In the genomic region with DNA sequence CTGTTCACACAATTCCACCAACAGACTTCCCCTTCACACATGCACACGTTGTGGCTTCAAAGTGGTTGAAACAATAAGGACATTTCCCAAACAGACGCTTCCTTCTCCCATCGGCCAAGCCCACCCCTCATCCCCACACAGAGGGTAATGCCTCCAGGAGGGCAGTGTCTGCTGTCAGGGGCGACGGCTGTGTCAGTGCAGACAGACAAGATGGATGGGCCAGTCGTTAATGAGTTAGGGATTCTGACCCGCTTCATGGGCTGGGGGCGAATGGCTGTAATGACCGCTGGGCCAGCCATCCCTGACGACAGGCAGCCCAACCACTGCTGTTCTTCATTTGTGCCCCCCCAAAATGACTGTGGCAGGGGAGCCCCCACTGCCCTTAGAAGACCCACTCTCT, we compare ENCODE assay signal across 2 cellular contexts.
TF ChIP-seq lines count a peak whose summit lies in the region.

No MANE protein-coding gene starts in this region.

TF ChIP-seq in K562, 482 proteins besides CTCF, POLR2A, EP300 and RAD21:
- TF ChIP-seq PYGO2 (tag; IDR thresholded peaks at IDR 0.05) (no peak), MYBL2 (IDR thresholded peaks at IDR 0.05; ENCODE audit: low read depth) (no peak), MYBL2 (CRISPR knock-in tag; IDR thresholded peaks at IDR 0.05; ENCODE audit: borderline replicate concordance) (no peak), ARHGAP35 (IDR thresholded peaks at IDR 0.05; ENCODE audit: partially characterized antibody) (no peak), ZNF217 (CRISPR knock-in tag; IDR thresholded peaks at IDR 0.05) (no peak), CUX1 (CRISPR knock-in tag; IDR thresholded peaks at IDR 0.05) (no peak), ZNF146 (CRISPR knock-in tag; IDR thresholded peaks at IDR 0.05; ENCODE audit: unreplicated experiment) (no peak), CBX3 (IDR thresholded peaks at IDR 0.05; ENCODE audit: borderline replicate concordance in 1 of 2, low read length in 2 of 2) (no peak), CREB1 (IDR thresholded peaks at IDR 0.05) (no peak), CREB1 (CRISPR knock-in tag; IDR thresholded peaks at IDR 0.05) (no peak), SUPT5H (IDR thresholded peaks at IDR 0.05) (no peak), NR4A1 (CRISPR knock-in tag; IDR thresholded peaks at IDR 0.05) (no peak), NR4A1 (tag; IDR thresholded peaks at IDR 0.05) (no peak), CC2D1A (IDR thresholded peaks at IDR 0.05) (no peak), RCOR1 (IDR thresholded peaks at IDR 0.05; ENCODE audit: borderline replicate concordance in 1 of 2, low read depth in 2 of 2, low read length in 2 of 2) (no peak), FUS (optimal IDR thresholded peaks at IDR 0.05; ENCODE audit: low read depth, low read length) (no peak), HLTF (IDR thresholded peaks at IDR 0.05) (no peak), BCL6 (CRISPR knock-in tag; IDR thresholded peaks at IDR 0.05) (no peak), MTA1 (IDR thresholded peaks at IDR 0.05; ENCODE audit: borderline replicate concordance) (no peak), KAT2B (IDR thresholded peaks at IDR 0.05; ENCODE audit: low read depth, low read length) (no peak), ZNF431 (CRISPR knock-in tag; IDR thresholded peaks at IDR 0.05) (no peak), EGR1 (conservative IDR thresholded peaks at IDR 0.05) (no peak)
- TF ChIP-seq, protein P1, sequence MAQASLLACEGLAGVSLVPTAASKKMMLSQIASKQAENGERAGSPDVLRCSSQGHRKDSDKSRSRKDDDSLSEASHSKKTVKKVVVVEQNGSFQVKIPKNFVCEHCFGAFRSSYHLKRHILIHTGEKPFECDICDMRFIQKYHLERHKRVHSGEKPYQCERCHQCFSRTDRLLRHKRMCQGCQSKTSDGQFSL (CRISPR knock-in tag; IDR thresholded peaks at IDR 0.05), result no peak
- TF ChIP-seq, protein P1 (tag; IDR thresholded peaks at IDR 0.05), result no peak

TF ChIP-seq in GM12891, 5 proteins besides CTCF, POLR2A, EP300 and RAD21:
- TF ChIP-seq PAX5 (IDR thresholded peaks at IDR 0.05; ENCODE audit: insufficient read depth, low read length, severe bottlenecking) (no peak), POU2F2 (IDR thresholded peaks at IDR 0.05; ENCODE audit: low read depth, low read length) (no peak)
